Comparison of ENCODE assay signal across 11 cellular contexts in the genomic region with DNA sequence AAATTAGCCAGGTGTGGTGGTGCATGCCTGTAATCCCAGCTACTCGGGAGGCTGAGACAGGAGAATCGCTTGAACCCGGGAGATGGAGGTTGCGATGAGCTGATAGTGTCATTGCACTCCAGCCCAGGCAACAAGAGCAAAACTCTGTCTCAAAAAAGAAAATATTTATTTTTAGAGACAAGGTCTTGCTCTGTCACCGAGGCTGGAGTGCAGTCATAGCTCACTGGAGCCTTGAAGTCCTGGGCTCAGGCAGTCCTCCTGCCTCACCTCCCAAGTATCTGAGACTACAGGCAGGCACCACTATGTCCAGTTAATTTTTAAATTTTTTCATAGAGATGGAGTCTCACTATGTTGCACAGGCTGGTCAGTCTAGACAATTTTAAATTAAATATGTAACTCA.
"Had no signal": no experiment of that assay in that cellular context is flagged by ENCODE, and none has a peak within 500 bp of the region (broad histone marks: within the 10 kb centered on the region; RNA-seq: fewer than 3 reads in every experiment).

No MANE protein-coding gene starts in this region.

- ATAC-seq: GM23338, HCT116 had no signal

- H3K9me3 Mint-ChIP-seq: HFFc6 had no signal

- H3K36me3 ChIP-seq: HAP-1 had no signal

- H3K4me3 Mint-ChIP-seq: GM23338, HFFc6 had no signal

- H3K4me2 ChIP-seq: GM23338 had no signal

- DNase-seq: GM23248, GOT3, H7, H9, HCEC 1CT, HFFc6 had no signal

- FAIRE-seq: H1, H54 had no signal

- H3K4me1 ChIP-seq: HAP-1 had no signal

- H3K27ac ChIP-seq: GM23248 had no signal

- H3K9ac ChIP-seq: GM23248 had no signal

- H2AFZ ChIP-seq: GM23248, GM23338 had no signal

- H3K27ac Mint-ChIP-seq: GM23338, H9, HFFc6 had no signal

- H3K4me3 ChIP-seq: GM23248, GM23338, HAP-1 had no signal
